Comparison of ENCODE assay signal across 1 cellular context in the genomic region with DNA sequence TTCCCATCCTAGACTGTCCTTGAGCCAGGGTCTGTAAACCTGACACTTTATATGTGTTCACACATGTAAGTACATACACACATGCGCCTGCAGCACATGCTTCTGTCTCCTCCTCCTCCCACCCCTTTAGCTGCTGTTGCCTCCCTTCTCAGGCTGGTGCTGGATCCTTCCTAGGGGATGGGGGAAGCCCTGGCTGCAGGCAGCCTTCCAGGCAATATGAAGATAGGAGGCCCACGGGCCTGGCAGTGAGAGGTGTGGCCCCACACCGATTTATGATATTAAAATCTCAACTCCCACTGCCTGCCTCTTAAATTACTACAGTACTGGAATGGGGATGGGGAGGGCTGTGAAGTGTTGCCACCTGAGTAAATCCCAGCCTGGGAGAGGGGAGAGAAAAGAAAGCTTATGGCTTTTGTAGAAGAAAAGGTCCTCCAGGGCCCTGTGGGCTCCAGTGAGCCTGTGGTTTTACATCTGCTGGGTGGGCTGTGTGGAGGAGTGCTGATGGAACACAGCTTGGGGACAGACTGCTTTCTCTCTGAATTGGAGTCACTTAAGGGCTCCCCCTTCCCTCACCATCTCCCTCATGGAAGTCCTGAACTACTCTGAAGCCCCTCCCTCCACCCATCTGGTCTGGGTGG.
TF ChIP-seq lines count a peak whose summit lies in the region.

No MANE protein-coding gene starts in this region.

TF ChIP-seq in endothelial cell of umbilical vein, 7 proteins besides CTCF, POLR2A, EP300 and RAD21:
- TF ChIP-seq POLR2AphosphoS5 (IDR thresholded peaks at IDR 0.05; ENCODE audit: insufficient read depth, low read depth, low read length) (no peak), MYC (IDR thresholded peaks at IDR 0.05; ENCODE audit: low read depth, low read length) (no peak), GATA2 (IDR thresholded peaks at IDR 0.05; ENCODE audit: insufficient read depth, insufficient read length, low read depth, low read length) (no peak), JUN (IDR thresholded peaks at IDR 0.05; ENCODE audit: borderline replicate concordance, insufficient read depth, insufficient read length, low read depth) (no peak), EZH2 (IDR thresholded peaks at IDR 0.05; ENCODE audit: borderline replicate concordance, low read depth, low read length, severe bottlenecking) (no peak), FOS (IDR thresholded peaks at IDR 0.05; ENCODE audit: borderline replicate concordance, insufficient read depth, low read length) (no peak)
- TF ChIP-seq, protein P1, sequence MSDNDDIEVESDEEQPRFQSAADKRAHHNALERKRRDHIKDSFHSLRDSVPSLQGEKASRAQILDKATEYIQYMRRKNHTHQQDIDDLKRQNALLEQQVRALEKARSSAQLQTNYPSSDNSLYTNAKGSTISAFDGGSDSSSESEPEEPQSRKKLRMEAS (IDR thresholded peaks at IDR 0.05; ENCODE audit: insufficient read depth, insufficient read length): no peak
